ENCODE assay signal across 1 cellular context in genomic region chr13:73767747-73768315, GRCh38.
TF ChIP-seq lines count a peak whose summit lies in the region.

No MANE protein-coding gene starts in this region.

TF ChIP-seq in GM23338, 12 proteins besides CTCF, POLR2A, EP300 and RAD21 (continued from another document):
- TF ChIP-seq REST (IDR thresholded peaks at IDR 0.05; ENCODE audit: unreplicated experiment) (no peak), STAT1 (IDR thresholded peaks at IDR 0.05; ENCODE audit: unreplicated experiment) (no peak), ZNF331 (CRISPR knock-in tag; IDR thresholded peaks at IDR 0.05; ENCODE audit: low read depth) (no peak), JUNB (IDR thresholded peaks at IDR 0.05; ENCODE audit: unreplicated experiment) (no peak)
